In the genomic region with DNA sequence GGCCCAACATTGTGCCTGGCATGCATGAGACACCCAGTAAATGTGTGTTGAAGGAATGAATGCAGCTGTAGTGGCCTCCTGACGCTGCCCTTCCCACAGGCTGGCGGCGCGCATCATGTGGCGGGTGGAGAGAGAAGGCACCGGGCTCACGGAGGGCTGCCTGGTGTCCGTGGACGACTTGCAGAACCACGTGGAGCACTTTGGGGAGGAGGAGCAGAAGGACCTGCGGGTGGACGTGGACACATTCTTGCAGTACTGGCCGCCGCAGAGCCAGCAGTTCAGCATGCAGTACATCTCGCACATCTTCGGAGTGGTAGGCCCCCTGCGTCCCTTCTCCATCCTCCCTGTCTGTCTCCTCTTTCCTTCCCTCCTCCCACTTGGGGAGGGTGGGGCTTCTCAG, we compare ENCODE assay signal across 23 cellular contexts. TPM values are rescaled to one million over a fixed set of nuclear protein-coding genes. Genes with fewer than 3 reads are reported as not detected.
DNase-seq lines count a peak whose midpoint lies in the region; ATAC-seq, FAIRE-seq and TF ChIP-seq lines count a peak whose summit lies in the region.
"Had no signal": no experiment of that assay in that cellular context is flagged by ENCODE, and none has a peak within 500 bp of the region (broad histone marks: within the 10 kb centered on the region; RNA-seq: fewer than 3 reads in every experiment).

No MANE protein-coding gene starts in this region.

- no peak overlapping the region for H3K4me3 Mint-ChIP-seq in natural killer cell
- H3K4me3 Mint-ChIP-seq: CD4-positive, alpha-beta memory T cell; GM23338; HFFc6 had no signal

- H2BK20ac ChIP-seq in H1 (ENCODE audit: low read length): no peak overlapping the region

- no peak for TF ChIP-seq EP300 in K562 (IDR thresholded peaks at IDR 0.05; ENCODE audit: low read length)
- TF ChIP-seq EP300 in H1 (IDR thresholded peaks at IDR 0.05; ENCODE audit: borderline replicate concordance in 1 of 2, low read depth in 2 of 2, low read length in 2 of 2): no peak

- POLR2A ChIA-PET in K562 (lab: Yijun Ruan, JAX): no interaction called here
- POLR2A ChIA-PET in H1 (lab: Charles Lee; ENCODE audit: partially characterized antibody): no interaction called here

- no peaks in the 10 kb centered on the region for H3K79me2 ChIP-seq in K562 (ENCODE audit: control insufficient read depth, insufficient read depth, low read length)
- no peaks in the 10 kb centered on the region for H3K79me2 ChIP-seq in H1 (ENCODE audit: control insufficient read depth in 1 of 2, insufficient read depth in 2 of 2, low read length in 2 of 2)

- H2BK15ac ChIP-seq in H1 (ENCODE audit: low read length) (no peak overlapping the region), neuronal stem cell (ENCODE audit: low read length) (no peak overlapping the region)

- H3K27ac ChIP-seq in K562 (ENCODE audit: extremely low read depth, low read depth, low read length): no peak overlapping the region
- H3K27ac ChIP-seq in H1 (ENCODE audit: low read depth, low read length): no peak overlapping the region
- no peak overlapping the region for H3K27ac ChIP-seq in neuronal stem cell (replicated peaks; ENCODE audit: low read length)

- H3K4me1 Mint-ChIP-seq in natural killer cell: no peaks in the 10 kb centered on the region

- TF ChIP-seq CTCF in K562 (IDR thresholded peaks at IDR 0.05 in 2 of 3, conservative IDR thresholded peaks at IDR 0.05 in 1 of 3; ENCODE audit: insufficient read depth in 2 of 3, low read depth in 1 of 3, low read length in 3 of 3) (no peak), H1 (IDR thresholded peaks at IDR 0.05; ENCODE audit: control extremely low read depth in 1 of 3, insufficient read depth in 1 of 3, low read depth in 1 of 3, low read length in 3 of 3) (no peak), natural killer cell (IDR thresholded peaks at IDR 0.05) (no peak)

- H3K4ac ChIP-seq in H1 (replicated peaks; ENCODE audit: insufficient read length, low read depth, low read length) (no peak overlapping the region), neuronal stem cell (ENCODE audit: low read length) (no peak overlapping the region)

- H3K9me3 ChIP-seq in K562 (replicated peaks; ENCODE audit: control insufficient read depth, insufficient read depth, low read depth, low read length): no peaks in the 10 kb centered on the region
- H3K9me3 ChIP-seq in H1 (ENCODE audit: insufficient read depth in 2 of 2, low read depth in 1 of 2, low read length in 1 of 2): no peaks in the 10 kb centered on the region
- no peaks in the 10 kb centered on the region for H3K9me3 ChIP-seq in neuronal stem cell (replicated peaks in 1 of 2; ENCODE audit: control insufficient read depth in 2 of 2, insufficient read depth in 1 of 2, low read depth in 1 of 2, low read length in 2 of 2)
- H3K9me3 ChIP-seq: HAP-1 had no signal

- TF ChIP-seq RAD21 in K562 (CRISPR knock-in tag; conservative IDR thresholded peaks at IDR 0.05 in 1 of 2, IDR thresholded peaks at IDR 0.05 in 1 of 2): no peak
- no peak for TF ChIP-seq RAD21 in H1 (IDR thresholded peaks at IDR 0.05 in 1 of 2, conservative IDR thresholded peaks at IDR 0.05 in 1 of 2; ENCODE audit: low read depth in 2 of 2, low read length in 2 of 2)

- in situ Hi-C loops in K562 (cut with MboI): no loop called here

- TF ChIP-seq POLR2A in K562 (conservative IDR thresholded peaks at IDR 0.05): no peak
- TF ChIP-seq POLR2A in H1 (IDR thresholded peaks at IDR 0.05; ENCODE audit: control extremely low read depth in 1 of 2, low read depth in 2 of 2, low read length in 2 of 2): no peak

- H4K8ac ChIP-seq in H1 (ENCODE audit: extremely low read depth, insufficient read depth, low read length) (no peak overlapping the region; the same call in 1 of the 2 replicates), neuronal stem cell (ENCODE audit: low read depth, low read length) (no peak overlapping the region)

- H3K56ac ChIP-seq in H1 (replicated peaks; ENCODE audit: insufficient read length, low read depth, low read length): no peak overlapping the region

- no peak for FAIRE-seq in K562 (lab: Jason Lieb, UNC)
- no peak for FAIRE-seq in H1 (lab: Jason Lieb, UNC)
- FAIRE-seq: GM12891, GM18507, H54 had no signal

- no peak overlapping the region for H3K4me2 ChIP-seq in K562 (ENCODE audit: insufficient read depth, low read length)
- H3K4me2 ChIP-seq in H1 (ENCODE audit: insufficient read depth in 1 of 2, low read depth in 2 of 2, low read length in 2 of 2): no peak overlapping the region
- H3K4me2 ChIP-seq in neuronal stem cell (ENCODE audit: insufficient read depth, low read length, poor library complexity, severe bottlenecking): no peak overlapping the region
- H3K4me2 ChIP-seq: GM23338 had no signal

- H2AFZ ChIP-seq in K562 (ENCODE audit: low read depth, low read length) (no peak overlapping the region), H1 (ENCODE audit: low read length) (peak overlapping the region; percentile 44; the same call in 1 of the 2 replicates), neuronal stem cell (ENCODE audit: low read length) (no peak overlapping the region)
- H2AFZ ChIP-seq: GM23338 had no signal

- peaks cover 3 to 13% of the 10 kb centered on the region in 2 experiments; a peak in 3 of 5 replicates for H3K4me1 ChIP-seq in K562 (replicated peaks in 1 of 2; ENCODE audit: control insufficient read depth in 2 of 2, insufficient read depth in 2 of 2, low read length in 2 of 2)
- H3K4me1 ChIP-seq in H1 (replicated peaks in 1 of 4; ENCODE audit: control insufficient read depth in 3 of 4, insufficient read depth in 4 of 4, low read length in 3 of 4): peaks cover 0 to 3% (median 1%) of the 10 kb centered on the region in 4 experiments; a peak in 4 of 7 replicates
- H3K4me1 ChIP-seq in neuronal stem cell (ENCODE audit: control insufficient read depth in 2 of 2, insufficient read depth in 1 of 2, low read depth in 1 of 2, low read length in 2 of 2): peaks cover 0 to 2% of the 10 kb centered on the region in 2 donors
- H3K4me1 ChIP-seq: HAP-1 had no signal

- H3K79me1 ChIP-seq in H1 (ENCODE audit: low read depth, low read length) (no peaks in the 10 kb centered on the region), neuronal stem cell (ENCODE audit: low read depth, low read length) (no peaks in the 10 kb centered on the region)

- H4K5ac ChIP-seq in H1 (ENCODE audit: insufficient read length, low read depth, low read length): no peak overlapping the region

- H2BK120ac ChIP-seq in H1 (replicated peaks; ENCODE audit: low read depth, low read length) (no peak overlapping the region), neuronal stem cell (ENCODE audit: low read depth, low read length) (no peak overlapping the region)

- H2AK5ac ChIP-seq in H1 (ENCODE audit: low read depth, low read length) (no peak overlapping the region), neuronal stem cell (ENCODE audit: low read depth, low read length) (no peak overlapping the region)

- no peak overlapping the region for H3K9ac ChIP-seq in K562 (ENCODE audit: insufficient read depth in 1 of 2, low read depth in 2 of 2, low read length in 2 of 2)
- no peak overlapping the region for H3K9ac ChIP-seq in H1 (replicated peaks in 1 of 4; ENCODE audit: extremely low read depth in 1 of 4, low read depth in 3 of 4, low read length in 3 of 4)
- no peak overlapping the region for H3K9ac ChIP-seq in neuronal stem cell (ENCODE audit: low read depth, low read length, poor library complexity)

- H2BK12ac ChIP-seq in H1 (ENCODE audit: low read depth, low read length) (no peak overlapping the region), neuronal stem cell (ENCODE audit: low read length) (no peak overlapping the region)

- H3K18ac ChIP-seq in H1 (ENCODE audit: extremely low read depth, low read length) (no peak overlapping the region), neuronal stem cell (ENCODE audit: low read length) (no peak overlapping the region)

- H3K14ac ChIP-seq in H1 (ENCODE audit: insufficient read length) (no peak overlapping the region), neuronal stem cell (ENCODE audit: low read length) (peak overlapping the region; percentile 32)

- H3K4me3 ChIP-seq in K562 (no peak overlapping the region), H1 (ENCODE audit: extremely low read depth in 1 of 4, insufficient read depth in 2 of 4, low read depth in 3 of 4, low read length in 4 of 4) (no peak overlapping the region), neuronal stem cell (ENCODE audit: low read length in 2 of 2) (no peak overlapping the region)
- H3K4me3 ChIP-seq: GM23338, HAP-1 had no signal

- H3K9me3 Mint-ChIP-seq in natural killer cell: no peaks in the 10 kb centered on the region
- H3K9me3 Mint-ChIP-seq: GM23338, HFFc6 had no signal

- H3K27me3 Mint-ChIP-seq in natural killer cell (ENCODE audit: low read depth in 2 of 2): no peaks in the 10 kb centered on the region
- H3K27me3 Mint-ChIP-seq: CD4-positive, alpha-beta memory T cell had no signal

- CTCF ChIA-PET in K562 (lab: Yijun Ruan, JAX; ENCODE audit: low intra/inter-chr PET ratio): no interaction called here
- CTCF ChIA-PET in H1 (lab: Charles Lee; ENCODE audit: partially characterized antibody): no interaction called here

- DNase-seq in K562 (ENCODE audit: extremely low read depth in 1 of 4, low spot score in 3 of 4) (no peak), H1 (ENCODE audit: low read depth in 1 of 2, low spot score in 2 of 2) (no peak), neuronal stem cell (ENCODE audit: low spot score) (no peak), natural killer cell (no peak), kidney tubule cell (ENCODE audit: low spot score) (no peak)
- DNase-seq: C1 segment of cervical spinal cord; Calu3; CD4-positive, alpha-beta memory T cell; COR-L47; DMS53; DMS79 treated with DMSO at 0.1 percent for 48 hours; GF-D8; HFFc6 had no signal

- no peak overlapping the region for H3K27ac Mint-ChIP-seq in natural killer cell
- H3K27ac Mint-ChIP-seq: CD4-positive, alpha-beta memory T cell; GM23338; HFFc6 had no signal

- H4K91ac ChIP-seq in H1 (replicated peaks; ENCODE audit: insufficient read length, low read length): no peak overlapping the region
- no peak overlapping the region for H4K91ac ChIP-seq in neuronal stem cell (ENCODE audit: low read depth, low read length, poor library complexity)

- H3K36me3 ChIP-seq in K562 (ENCODE audit: control insufficient read depth, insufficient read depth, low read length) (no peaks in the 10 kb centered on the region), H1 (ENCODE audit: control insufficient read depth in 2 of 4, insufficient read depth in 4 of 4, low read length in 3 of 4) (no peaks in the 10 kb centered on the region), neuronal stem cell (replicated peaks in 1 of 2; ENCODE audit: control insufficient read depth in 2 of 2, insufficient read depth in 2 of 2, low read length in 2 of 2) (no peaks in the 10 kb centered on the region)
- H3K36me3 ChIP-seq: HAP-1 had no signal

- no TSS peak for BruUV-seq in K562 (replicated peaks; lab: Mats Ljungman, UMichigan)

- H4K20me1 ChIP-seq in K562 (replicated peaks; ENCODE audit: control insufficient read depth, insufficient read depth, low read length): no peaks in the 10 kb centered on the region
- H4K20me1 ChIP-seq in H1 (replicated peaks in 1 of 2; ENCODE audit: control insufficient read depth in 1 of 2, insufficient read depth in 2 of 2, low read length in 2 of 2): no peaks in the 10 kb centered on the region

- WGBS in K562 (ENCODE audit: insufficient coverage, low coverage, missing lambda C conversion rate): 43% methylated on average over 16 of the region's 17 CpGs
- 87% methylated on average over 17 of the region's 17 CpGs; no CpG with 5 or more reads in 1 of the 2 experiments for WGBS in H1 (ENCODE audit: extremely low coverage in 1 of 2, insufficient coverage in 1 of 2, insufficient read length in 1 of 2, insufficient replicate concordance in 2 of 2, low coverage in 1 of 2, low lambda C conversion rate in 2 of 2, missing lambda C conversion rate in 1 of 2), 2 experiments
- no CpG with 5 or more reads among the region's 17 CpGs for WGBS in neuronal stem cell (ENCODE audit: extremely low coverage in 2 of 2, insufficient read length in 2 of 2, insufficient replicate concordance in 1 of 2), 2 donors

- H3K23me2 ChIP-seq in H1 (ENCODE audit: low read depth, low read length): no peaks in the 10 kb centered on the region

- no peak for ATAC-seq in K562
- no peak for ATAC-seq in natural killer cell
- ATAC-seq: GM23338 had no signal

- no peaks in the 10 kb centered on the region for H3K9me1 ChIP-seq in K562 (ENCODE audit: control insufficient read depth, insufficient read depth, low read length)

- no peak overlapping the region for H3K23ac ChIP-seq in H1 (ENCODE audit: insufficient read length)
- peak overlapping the region; percentile 37 for H3K23ac ChIP-seq in neuronal stem cell (ENCODE audit: low read depth, low read length, poor library complexity)

- intact Hi-C loops in K562 (cut with micrococcal nuclease): no loop called here
- intact Hi-C loops in natural killer cell (cut with micrococcal nuclease): no loop called here

- peaks cover 10 to 22% of the 10 kb centered on the region in 2 experiments; a peak in 4 of 5 replicates for H3K27me3 ChIP-seq in K562 (ENCODE audit: control insufficient read depth in 2 of 2, insufficient read depth in 2 of 2, low read length in 2 of 2)
- H3K27me3 ChIP-seq in H1 (replicated peaks in 1 of 4; ENCODE audit: control insufficient read depth in 3 of 4, extremely low read depth in 1 of 4, insufficient read depth in 3 of 4, low read length in 3 of 4): no peaks in the 10 kb centered on the region
- no peaks in the 10 kb centered on the region for H3K27me3 ChIP-seq in neuronal stem cell (ENCODE audit: control insufficient read depth in 3 of 3, insufficient read depth in 3 of 3, low read depth in 1 of 3, low read length in 3 of 3)

- no peaks in the 10 kb centered on the region for H3K36me3 Mint-ChIP-seq in natural killer cell
- H3K36me3 Mint-ChIP-seq: CD4-positive, alpha-beta memory T cell had no signal

- H2BK5ac ChIP-seq in H1 (ENCODE audit: low read depth, low read length) (no peak overlapping the region), neuronal stem cell (ENCODE audit: low read length) (no peak overlapping the region)

RNA-seq across cellular contexts. Expression of gene SMYD1, which starts 20.1 kb away (rescaled TPM):
- total RNA-seq in K562 (2011; cell fraction: chromatin; rRNA removed; ENCODE audit: low replicate concordance): not detected in 2 replicates
- total RNA-seq in K562 (2011; cell fraction: nucleolus; rRNA removed): not detected in 2 replicates
- not detected in 2 replicates for total RNA-seq in K562 (2011; cell fraction: nucleoplasm; rRNA removed)
- total RNA-seq in K562 (2014; rRNA removed): not detected in 2 replicates
- not detected in 2 replicates for total RNA-seq in K562 (2014; rRNA removed; fragmentation: Illumina TruSeq; extraction: Trizol)
- total RNA-seq in K562 (2015; rRNA removed; fragmentation: Illumina TruSeq; extraction: Trizol): not detected in 2 replicates
- not detected in 2 replicates for total RNA-seq in K562 (2021)
- not detected in 2 replicates for polyA plus RNA-seq in K562 (2011; rRNA removed)
- polyA plus RNA-seq in K562 (2011; cell fraction: cytosol; rRNA removed): not detected in 2 replicates
- polyA plus RNA-seq in K562 (2011; cell fraction: nucleus; rRNA removed): not detected in 2 replicates
- not detected in 2 replicates for polyA plus RNA-seq in K562 (2012)
- polyA plus RNA-seq in K562 (2014; fragmentation: Illumina TruSeq; extraction: Trizol): not detected in 2 replicates
- not detected for polyA plus RNA-seq in K562 (2014; fragmentation: Nextera tagmentation; extraction: Ambion mirVana)
- polyA plus RNA-seq in K562 (2014; rRNA removed): not detected in 2 replicates
- not detected in 2 replicates for polyA minus RNA-seq in K562 (2011; rRNA and poly(A)+ RNA removed)
- polyA minus RNA-seq in K562 (2011; cell fraction: cytosol; rRNA and poly(A)+ RNA removed): not detected in 2 replicates
- not detected in 2 replicates for polyA minus RNA-seq in K562 (2011; cell fraction: nucleus; rRNA and poly(A)+ RNA removed)
- total RNA-seq in H1 (2021; fragmentation: NEBNext Ultra II Directional; extraction: Animal tissue kit (Norgen Biotek cat#: 25700)): not detected in 2 replicates
- 0.05 and 0.06 TPM in 2 replicates for polyA plus RNA-seq in H1 (2011; rRNA removed)
- 0.01 TPM for polyA plus RNA-seq in H1 (2011; cell fraction: cytosol; rRNA removed)
- polyA plus RNA-seq in H1 (2011; cell fraction: nucleus; rRNA removed): not detected
- 0.09 TPM in 1 of 4 replicates, not detected in the others for polyA plus RNA-seq in H1 (2012, experiment 1 of 2)
- polyA plus RNA-seq in H1 (2012, experiment 2 of 2): not detected
- polyA plus RNA-seq in H1 (2013, experiment 1 of 2): 0.12 TPM
- not detected for polyA plus RNA-seq in H1 (2013, experiment 2 of 2)
- 0.10 TPM in 1 of 2 replicates, not detected in the other for polyA minus RNA-seq in H1 (2011; rRNA and poly(A)+ RNA removed)
- not detected for polyA minus RNA-seq in H1 (2011; cell fraction: cytosol; rRNA and poly(A)+ RNA removed)
- not detected for polyA minus RNA-seq in H1 (2011; cell fraction: nucleus; rRNA and poly(A)+ RNA removed)
- 0.01 TPM for polyA plus RNA-seq in neuronal stem cell (2013, experiment 1 of 2)
- polyA plus RNA-seq in neuronal stem cell (2013, experiment 2 of 2): 0.03 TPM
- total RNA-seq in natural killer cell: not detected
- total RNA-seq: A172; A673; Calu3; CD4-positive, alpha-beta memory T cell; Daoy; G401; HFFc6 had no signal
- polyA plus RNA-seq: BJ; CD4-positive, alpha-beta memory T cell; GM23338 had no signal

RNA-seq across cellular contexts. Expression of gene KRCC1, which starts 32.2 kb away (rescaled TPM):
- 0.21 and 1.1 TPM in 2 replicates for total RNA-seq in K562 (2011; cell fraction: chromatin; rRNA removed; ENCODE audit: low replicate concordance)
- total RNA-seq in K562 (2011; cell fraction: nucleolus; rRNA removed): 0.67 TPM in 1 of 2 replicates, not detected in the other
- 0.29 and 0.46 TPM in 2 replicates for total RNA-seq in K562 (2011; cell fraction: nucleoplasm; rRNA removed)
- total RNA-seq in K562 (2014; rRNA removed) (2.0 and 2.2 TPM in 2 replicates), K562 (2014; rRNA removed; fragmentation: Illumina TruSeq; extraction: Trizol) (4.3 and 4.7 TPM in 2 replicates), K562 (2015; rRNA removed; fragmentation: Illumina TruSeq; extraction: Trizol) (4.0 and 5.3 TPM in 2 replicates), K562 (2021) (1.9 and 2.0 TPM in 2 replicates), natural killer cell (10 to 100 TPM in 2 of 3 donors, 1 to 10 TPM in 1; 9.0 to 17.0 (median 10.5) TPM)
- polyA plus RNA-seq in K562 (2011; rRNA removed) (4.6 and 6.0 TPM in 2 replicates), K562 (2014; fragmentation: Illumina TruSeq; extraction: Trizol) (3.1 and 4.7 TPM in 2 replicates), K562 (2014; fragmentation: Nextera tagmentation; extraction: Ambion mirVana) (1 to 10 TPM; 2.1 TPM), K562 (2014; rRNA removed) (2.2 and 3.3 TPM in 2 replicates), H1 (2011; rRNA removed) (2.1 and 5.1 TPM in 2 replicates)
- 0.98 and 1.6 TPM in 2 replicates for polyA plus RNA-seq in K562 (2011; cell fraction: cytosol; rRNA removed)
- 1.3 and 1.7 TPM in 2 replicates for polyA plus RNA-seq in K562 (2011; cell fraction: nucleus; rRNA removed)
- 3.5 and 5.6 TPM in 2 replicates for polyA plus RNA-seq in K562 (2012)
- polyA minus RNA-seq in K562 (2011; rRNA and poly(A)+ RNA removed): 2.2 and 2.7 TPM in 2 replicates
- 0.95 and 1.3 TPM in 2 replicates for polyA minus RNA-seq in K562 (2011; cell fraction: cytosol; rRNA and poly(A)+ RNA removed)
- 0.54 and 0.89 TPM in 2 replicates for polyA minus RNA-seq in K562 (2011; cell fraction: nucleus; rRNA and poly(A)+ RNA removed)
- total RNA-seq in H1 (2021; fragmentation: NEBNext Ultra II Directional; extraction: Animal tissue kit (Norgen Biotek cat#: 25700)): 7.7 and 8.5 TPM in 2 replicates
- polyA plus RNA-seq in H1 (2011; cell fraction: cytosol; rRNA removed): 7.4 TPM
- polyA plus RNA-seq in H1 (2011; cell fraction: nucleus; rRNA removed): 2.0 TPM
- 4.8 to 8.9 TPM (median 5.4 TPM) in 4 replicates for polyA plus RNA-seq in H1 (2012, experiment 1 of 2)
- 1.7 TPM for polyA plus RNA-seq in H1 (2012, experiment 2 of 2)
- polyA plus RNA-seq in H1 (2013, experiment 1 of 2): 10.3 TPM
- polyA plus RNA-seq in H1 (2013, experiment 2 of 2): 10.8 TPM
- polyA minus RNA-seq in H1 (2011; rRNA and poly(A)+ RNA removed): 2.2 and 2.9 TPM in 2 replicates
- 2.7 TPM for polyA minus RNA-seq in H1 (2011; cell fraction: cytosol; rRNA and poly(A)+ RNA removed)
- polyA minus RNA-seq in H1 (2011; cell fraction: nucleus; rRNA and poly(A)+ RNA removed): 4.7 TPM
- polyA plus RNA-seq in neuronal stem cell (2013, experiment 1 of 2): 24.2 TPM
- 25.1 TPM for polyA plus RNA-seq in neuronal stem cell (2013, experiment 2 of 2)

RNA-seq across cellular contexts. Expression of gene FABP1, which starts 40.1 kb away (rescaled TPM):
- total RNA-seq in K562 (2011; cell fraction: chromatin; rRNA removed; ENCODE audit: low replicate concordance): not detected in 2 replicates
- not detected in 2 replicates for total RNA-seq in K562 (2011; cell fraction: nucleolus; rRNA removed)
- not detected in 2 replicates for total RNA-seq in K562 (2011; cell fraction: nucleoplasm; rRNA removed)
- total RNA-seq in K562 (2014; rRNA removed) (not detected in 2 replicates), K562 (2014; rRNA removed; fragmentation: Illumina TruSeq; extraction: Trizol) (not detected in 2 replicates), K562 (2015; rRNA removed; fragmentation: Illumina TruSeq; extraction: Trizol) (not detected in 2 replicates), K562 (2021) (0.64 and 0.98 TPM in 2 replicates), natural killer cell (not detected)
- polyA plus RNA-seq in K562 (2011; rRNA removed) (not detected in 2 replicates), K562 (2014; fragmentation: Illumina TruSeq; extraction: Trizol) (not detected in 2 replicates), K562 (2014; fragmentation: Nextera tagmentation; extraction: Ambion mirVana) (not detected), K562 (2014; rRNA removed) (not detected in 2 replicates), H1 (2011; rRNA removed) (0.09 TPM in 1 of 2 replicates, not detected in the other)
- not detected in 2 replicates for polyA plus RNA-seq in K562 (2011; cell fraction: cytosol; rRNA removed)
- polyA plus RNA-seq in K562 (2011; cell fraction: nucleus; rRNA removed): not detected in 2 replicates
- polyA plus RNA-seq in K562 (2012): not detected in 2 replicates
- polyA minus RNA-seq in K562 (2011; rRNA and poly(A)+ RNA removed): not detected in 2 replicates
- polyA minus RNA-seq in K562 (2011; cell fraction: cytosol; rRNA and poly(A)+ RNA removed): not detected in 2 replicates
- not detected in 2 replicates for polyA minus RNA-seq in K562 (2011; cell fraction: nucleus; rRNA and poly(A)+ RNA removed)
- not detected in 2 replicates for total RNA-seq in H1 (2021; fragmentation: NEBNext Ultra II Directional; extraction: Animal tissue kit (Norgen Biotek cat#: 25700))
- 0.37 TPM for polyA plus RNA-seq in H1 (2011; cell fraction: cytosol; rRNA removed)
- 0.13 TPM for polyA plus RNA-seq in H1 (2011; cell fraction: nucleus; rRNA removed)
- not detected in 4 replicates for polyA plus RNA-seq in H1 (2012, experiment 1 of 2)
- not detected for polyA plus RNA-seq in H1 (2012, experiment 2 of 2)
- polyA plus RNA-seq in H1 (2013, experiment 1 of 2): not detected
- not detected for polyA plus RNA-seq in H1 (2013, experiment 2 of 2)
- polyA minus RNA-seq in H1 (2011; rRNA and poly(A)+ RNA removed): not detected in 2 replicates
- polyA minus RNA-seq in H1 (2011; cell fraction: cytosol; rRNA and poly(A)+ RNA removed): not detected
- polyA minus RNA-seq in H1 (2011; cell fraction: nucleus; rRNA and poly(A)+ RNA removed): not detected
- 0.17 TPM for polyA plus RNA-seq in neuronal stem cell (2013, experiment 1 of 2)
- polyA plus RNA-seq in neuronal stem cell (2013, experiment 2 of 2): 0.35 TPM
- total RNA-seq: A172; A673; Calu3; CD4-positive, alpha-beta memory T cell; Daoy; G401; GM23338; HFFc6 had no signal
- polyA plus RNA-seq: BJ; CD4-positive, alpha-beta memory T cell; GM23338 had no signal
